ENCODE assay signal across 14 cellular contexts in the genomic region with DNA sequence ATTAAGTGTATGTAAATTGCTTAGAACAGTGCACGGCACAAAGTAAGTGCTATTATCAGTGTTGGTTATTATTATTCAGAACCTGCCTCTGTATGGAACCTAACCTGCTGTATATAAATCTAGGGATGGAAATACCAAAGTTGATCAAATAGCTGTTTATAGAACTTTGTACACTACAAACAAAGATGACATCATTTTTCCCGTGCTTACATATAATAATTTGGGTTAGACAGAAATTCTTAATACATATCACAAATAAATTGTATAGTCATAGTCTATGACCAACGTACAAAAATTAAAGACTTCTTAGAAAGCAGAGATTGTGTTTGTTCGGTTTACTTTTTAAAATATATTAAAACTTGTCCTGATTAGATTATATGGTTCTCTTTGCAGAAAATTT. TPM values are rescaled to one million over a fixed set of nuclear protein-coding genes. Genes with fewer than 3 reads are reported as not detected.
"Had no signal": no experiment of that assay in that cellular context is flagged by ENCODE, and none has a peak within 500 bp of the region (broad histone marks: within the 10 kb centered on the region; RNA-seq: fewer than 3 reads in every experiment).

No MANE protein-coding gene starts in this region.

RNA-seq across cellular contexts. Expression of gene GYPA, which starts 4.3 kb away (rescaled TPM):
- total RNA-seq: activated B cell treated with CpG ODN at 0.5 μM for 24 hours; activated CD4-positive, alpha-beta memory T cell treated with anti-CD3 and anti-CD28 coated beads for 36 hours; activated CD4-positive, alpha-beta memory T cell treated with anti-CD3 and anti-CD28 coated beads, Interleukin-2, amount 10 ng/mL, durations not matched to agents 7 days and 5 days; activated CD4-positive, alpha-beta T cell treated with anti-CD3 and anti-CD28 coated beads for 36 hours; activated CD4-positive, alpha-beta T cell treated with anti-CD3 and anti-CD28 coated beads, Interleukin-2, amount 10 ng/mL, durations not matched to agents 24 days and 14 days; activated CD4-positive, alpha-beta T cell treated with anti-CD3 and anti-CD28 coated beads, Interleukin-2, amount 10 ng/mL, durations not matched to agents 7 days and 5 days; activated CD8-positive, alpha-beta memory T cell treated with anti-CD3 and anti-CD28 coated beads for 36 hours; activated CD8-positive, alpha-beta memory T cell treated with anti-CD3 and anti-CD28 coated beads, Interleukin-2, amount 10 ng/mL, durations not matched to agents 7 days and 5 days; activated CD8-positive, alpha-beta T cell treated with anti-CD3 and anti-CD28 coated beads for 36 hours; activated CD8-positive, alpha-beta T cell treated with anti-CD3 and anti-CD28 coated beads, Interleukin-2, amount 10 ng/mL, durations not matched to agents 7 days and 5 days; T-cell; T-helper 1 cell treated with Interleukin-12 subunit alpha and Interleukin-12 subunit beta and Interleukin-4 antibody, amounts not matched to agents 30 ng/mL and 1 ng/mL, for 36 hours; T-helper 17 cell; T-helper 2 cell treated with Interferon-gamma antibody and Interleukin-4, amounts not matched to agents 100 ng/mL and 5 ng/mL, for 36 hours had no signal
